ENCODE assay signal across 17 cellular contexts in genomic region chr16:4481526-4481925, GRCh38. TPM values are rescaled to one million over a fixed set of nuclear protein-coding genes. Genes with fewer than 3 reads are reported as not detected.
A peak's percentile ranks its signal among the peaks of the same experiment; 100 is the strongest.
DNase-seq lines count a peak whose midpoint lies in the region; ATAC-seq, FAIRE-seq and TF ChIP-seq lines count a peak whose summit lies in the region.
"Had no signal": no experiment of that assay in that cellular context is flagged by ENCODE, and none has a peak within 500 bp of the region (broad histone marks: within the 10 kb centered on the region; RNA-seq: fewer than 3 reads in every experiment).

No MANE protein-coding gene starts in this region.

- DNase-seq in left ventricle myocardium inferior (no peak), Right ventricle myocardium superior (no peak), T-cell (no peak), endothelial cell (ENCODE audit: low spot score) (no peak), type B pancreatic cell (ENCODE audit: extremely low spot score, unreplicated experiment) (no peak), mucosa of gallbladder (ENCODE audit: low spot score) (no peak), GM19239 (ENCODE audit: insufficient read length, low spot score) (no peak)
- DNase-seq: anterior cingulate cortex; colonic mucosa; NCI-H526; stimulated activated CD4-positive, alpha-beta T cell treated with anti-CD3 and anti-CD28 coated beads, Interleukin-1b, Interleukin-23, amount 100 ng/mL, for 48 hours had no signal

- ATAC-seq in Right ventricle myocardium superior (ENCODE audit: poor library complexity) (no peak), T-cell (replicated peaks in 1 of 4) (peak in 1 of 4 experiments; percentile 24), GM18909 (IDR thresholded peaks at IDR 0.05; ENCODE audit: poor library complexity, unreplicated experiment) (no peak)
- ATAC-seq: GM23338, right lobe of liver had no signal

- CTCF ChIA-PET in T-cell (lab: Charles Lee) = interaction anchor here in 1 of 2 donors (0.6 kb wide), 1 partner anchor 17 kb away, joined by 3 read pairs; no protein-coding TSS in a partner anchor

- no peak for TF ChIP-seq CTCF in left ventricle myocardium inferior (IDR thresholded peaks at IDR 0.05; ENCODE audit: borderline replicate concordance)
- no peak for TF ChIP-seq CTCF in endothelial cell (IDR thresholded peaks at IDR 0.05; ENCODE audit: unreplicated experiment)
- no peak for TF ChIP-seq CTCF in type B pancreatic cell (conservative IDR thresholded peaks at IDR 0.05)

- POLR2A ChIA-PET in T-cell (lab: Charles Lee) = no interaction called here

- no peak overlapping the region for H3K4me3 ChIP-seq in left ventricle myocardium inferior
- H3K4me3 ChIP-seq: BLaER1, colonic mucosa, GM23338, neural progenitor cell, right lobe of liver, thoracic aorta had no signal

- H3K36me3 Mint-ChIP-seq in T-cell (peaks cover 31% of the 10 kb centered on the region), endothelial cell (ENCODE audit: low read depth, unreplicated experiment) (peaks cover 27% of the 10 kb centered on the region), type B pancreatic cell (peaks cover 6% of the 10 kb centered on the region)
- H3K36me3 Mint-ChIP-seq: neural progenitor cell had no signal

- H3K9me3 Mint-ChIP-seq in T-cell (no peaks in the 10 kb centered on the region), endothelial cell (ENCODE audit: unreplicated experiment) (no peaks in the 10 kb centered on the region), type B pancreatic cell (no peaks in the 10 kb centered on the region)
- H3K9me3 Mint-ChIP-seq: GM23338, neural progenitor cell had no signal

- peak overlapping the region in 2 of 3 donors; percentile 11 to 61 for H3K4me3 Mint-ChIP-seq in T-cell
- peak overlapping the region; percentile 50 for H3K4me3 Mint-ChIP-seq in endothelial cell (ENCODE audit: unreplicated experiment)
- no peak overlapping the region for H3K4me3 Mint-ChIP-seq in type B pancreatic cell
- H3K4me3 Mint-ChIP-seq: GM23338, neural progenitor cell had no signal

- intact Hi-C loops in left ventricle myocardium inferior (cut with micrococcal nuclease) (no loop called here), Right ventricle myocardium superior (cut with DNase I) (no loop called here)

- H3K27ac ChIP-seq in left ventricle myocardium inferior (replicated peaks) = peak overlapping the region; percentile 70
- H3K27ac ChIP-seq: BLaER1, colonic mucosa, neural progenitor cell, right lobe of liver, thoracic aorta had no signal

- no peak for FAIRE-seq in GM19239 (lab: Jason Lieb, UNC)

- H3K27ac Mint-ChIP-seq in T-cell = peak overlapping the region; percentile 82 to 88
- H3K27ac Mint-ChIP-seq in endothelial cell (ENCODE audit: unreplicated experiment) = peak overlapping the region; percentile 32
- H3K27ac Mint-ChIP-seq in type B pancreatic cell = peak overlapping the region; percentile 3
- H3K27ac Mint-ChIP-seq: GM23338, neural progenitor cell had no signal

- H3K9me3 ChIP-seq in left ventricle myocardium inferior (replicated peaks) = no peaks in the 10 kb centered on the region
- H3K9me3 ChIP-seq: BLaER1, colonic mucosa, right lobe of liver, thoracic aorta had no signal

- H3K27me3 Mint-ChIP-seq in T-cell (no peaks in the 10 kb centered on the region), endothelial cell (ENCODE audit: unreplicated experiment) (peaks cover 12% of the 10 kb centered on the region), type B pancreatic cell (no peaks in the 10 kb centered on the region)

- no peaks in the 10 kb centered on the region for H3K27me3 ChIP-seq in left ventricle myocardium inferior (ENCODE audit: low read depth)
- H3K27me3 ChIP-seq: BLaER1, colonic mucosa, neural progenitor cell, right lobe of liver had no signal

- H3K4me1 ChIP-seq in left ventricle myocardium inferior = peaks cover 63% of the 10 kb centered on the region
- H3K4me1 ChIP-seq: colonic mucosa, neural progenitor cell had no signal

- H3K4me1 Mint-ChIP-seq in T-cell = peaks cover 55 to 63% (median 61%) of the 10 kb centered on the region in 3 donors
- H3K4me1 Mint-ChIP-seq in endothelial cell (ENCODE audit: unreplicated experiment) = peaks cover 39% of the 10 kb centered on the region
- H3K4me1 Mint-ChIP-seq in type B pancreatic cell (ENCODE audit: unreplicated experiment) = peaks cover 14% of the 10 kb centered on the region

- peaks cover 23% of the 10 kb centered on the region for H3K36me3 ChIP-seq in left ventricle myocardium inferior
- H3K36me3 ChIP-seq: colonic mucosa, neural progenitor cell had no signal

RNA-seq across cellular contexts. Expression of gene HMOX2, which starts 5.3 kb away (rescaled TPM):
- total RNA-seq in left ventricle myocardium inferior = 115 TPM
- 125 TPM for total RNA-seq in Right ventricle myocardium superior
- total RNA-seq in T-cell = 10 to 100 TPM; 49.1 to 74.4 (median 70.5) TPM
- total RNA-seq in endothelial cell (ENCODE audit: unreplicated experiment) = 225 TPM
- total RNA-seq in type B pancreatic cell (ENCODE audit: low replicate concordance) = 37.8 and 46.2 TPM in 2 replicates
- 85.2 TPM for total RNA-seq in mucosa of gallbladder

RNA-seq across cellular contexts. Expression of gene NMRAL1, which starts 7.1 kb away (rescaled TPM):
- total RNA-seq in left ventricle myocardium inferior (21.9 TPM), Right ventricle myocardium superior (24.9 TPM), T-cell (10 to 100 TPM; 50.1 to 79.1 (median 62.1) TPM), endothelial cell (ENCODE audit: unreplicated experiment) (35.3 TPM), type B pancreatic cell (ENCODE audit: low replicate concordance) (48.3 and 49.1 TPM in 2 replicates), mucosa of gallbladder (58.9 TPM)

RNA-seq across cellular contexts. Expression of gene DNAJA3, which starts 55.9 kb away (rescaled TPM):
- total RNA-seq in left ventricle myocardium inferior = 74.2 TPM
- total RNA-seq in Right ventricle myocardium superior = 76.8 TPM
- total RNA-seq in T-cell = 10 to 100 TPM; 37.7 to 73.8 (median 65.7) TPM
- total RNA-seq in endothelial cell (ENCODE audit: unreplicated experiment) = 32.0 TPM
- total RNA-seq in type B pancreatic cell (ENCODE audit: low replicate concordance) = 43.9 and 46.5 TPM in 2 replicates
- total RNA-seq in mucosa of gallbladder = 41.0 TPM

RNA-seq across cellular contexts. Expression of gene CDIP1, which starts 57.0 kb away (rescaled TPM):
- total RNA-seq in left ventricle myocardium inferior (48.5 TPM), Right ventricle myocardium superior (45.2 TPM), T-cell (10 to 100 TPM; 28.6 to 31.3 (median 29.7) TPM), endothelial cell (ENCODE audit: unreplicated experiment) (25.6 TPM), type B pancreatic cell (ENCODE audit: low replicate concordance) (19.2 and 41.3 TPM in 2 replicates), mucosa of gallbladder (38.7 TPM)

Comparison
In these comparisons a context has a peak if more than half of its experiments do, and no peak if none do; other contexts are left out.
1. H3K27ac Mint-ChIP-seq: peak in every context shown above with its lines; median percentile 85 in T-cell; 32 in endothelial cell; 3 in type B pancreatic cell.